ENCODE assay signal across 14 cellular contexts in the genomic region with DNA sequence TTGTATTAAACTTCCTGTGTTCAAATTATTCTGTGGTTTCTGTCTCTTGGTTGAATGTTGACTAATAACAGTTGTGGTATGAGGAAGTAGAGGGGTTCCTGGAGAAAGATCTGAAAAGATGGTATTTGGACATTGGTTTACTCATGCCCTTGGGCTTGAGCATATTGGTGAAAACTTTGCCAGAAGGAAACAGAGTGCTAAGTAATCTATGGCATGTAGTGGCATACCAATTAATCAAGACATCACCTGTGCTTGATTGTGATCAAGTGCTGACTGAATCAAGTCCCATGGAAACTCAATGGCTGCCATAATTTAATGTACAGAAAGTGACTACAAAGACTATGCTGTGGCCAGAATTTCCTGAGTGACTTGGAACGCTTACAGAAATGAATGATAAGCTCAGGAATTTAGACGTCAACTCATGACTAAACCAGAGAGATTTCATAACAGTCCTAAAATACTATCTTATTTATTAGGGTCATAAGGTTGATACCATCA.
A peak's percentile ranks its signal among the peaks of the same experiment; 100 is the strongest.
DNase-seq lines count a peak whose midpoint lies in the region; FAIRE-seq and TF ChIP-seq lines count a peak whose summit lies in the region.
"Had no signal": no experiment of that assay in that cellular context is flagged by ENCODE, and none has a peak within 500 bp of the region (broad histone marks: within the 10 kb centered on the region; RNA-seq: fewer than 3 reads in every experiment).

No MANE protein-coding gene starts in this region.

- H2AFZ ChIP-seq in astrocyte (ENCODE audit: low read depth, low read length) = peak overlapping the region; percentile 56

- DNase-seq in AG09309 (ENCODE audit: low read depth) (peak; percentile 90), HT1080 (ENCODE audit: low read depth) (peak; percentile 94), astrocyte (ENCODE audit: low read depth) (peak; percentile 90), kidney epithelial cell (ENCODE audit: low read depth) (peak; percentile 71), Ammon's horn (ENCODE audit: low spot score) (no peak), dorsolateral prefrontal cortex (no peak)
- no peak for DNase-seq in activated naive CD4-positive, alpha-beta T cell treated with Interleukin-2 at 50 U/mL for 16 hours
- no peak for DNase-seq in activated CD4-positive, alpha-beta T cell treated with anti-CD3 and anti-CD28 coated beads, Interleukin-2, amount 50 U/mL, for 48 hours
- DNase-seq: CD4-positive, alpha-beta memory T cell; hypothalamus; NCI-H2029 treated with DMSO at 0.1 percent for 48 hours; sigmoid colon had no signal

- peaks cover 12% of the 10 kb centered on the region for H3K4me1 ChIP-seq in astrocyte (ENCODE audit: insufficient read depth, low read length)
- H3K4me1 ChIP-seq: sigmoid colon had no signal

- no peaks in the 10 kb centered on the region for H3K9me3 Mint-ChIP-seq in astrocyte (ENCODE audit: unreplicated experiment)

- TF ChIP-seq CTCF in AG09309 (IDR thresholded peaks at IDR 0.05; ENCODE audit: control insufficient read depth, insufficient read depth, low read depth, low read length, missing control alignments) = no peak
- TF ChIP-seq CTCF in astrocyte (IDR thresholded peaks at IDR 0.05; ENCODE audit: insufficient read depth, low read depth, low read length) = no peak
- no peak for TF ChIP-seq CTCF in kidney epithelial cell (IDR thresholded peaks at IDR 0.05; ENCODE audit: insufficient read depth, low read length, poor library complexity, severe bottlenecking)
- no peak for TF ChIP-seq CTCF in dorsolateral prefrontal cortex (IDR thresholded peaks at IDR 0.05 in 54 of 56, conservative IDR thresholded peaks at IDR 0.05 in 2 of 56; ENCODE audit: low read depth in 1 of 56, partially characterized antibody in 56 of 56)

- no peaks in the 10 kb centered on the region for H3K36me3 ChIP-seq in astrocyte (ENCODE audit: insufficient read depth, low read length)
- no peaks in the 10 kb centered on the region for H3K36me3 ChIP-seq in kidney epithelial cell (ENCODE audit: control insufficient read depth, insufficient read depth, low read length)
- H3K36me3 ChIP-seq: sigmoid colon had no signal

- peak overlapping the region; percentile 85 for H3K27ac Mint-ChIP-seq in astrocyte (ENCODE audit: unreplicated experiment)
- H3K27ac Mint-ChIP-seq: CD4-positive, alpha-beta memory T cell; WTC11 had no signal

- no peak for FAIRE-seq in astrocyte (lab: Jason Lieb, UNC)
- FAIRE-seq: GM12891 had no signal

- H3K27me3 ChIP-seq in astrocyte (ENCODE audit: insufficient read depth, low read length) (no peaks in the 10 kb centered on the region), kidney epithelial cell (ENCODE audit: control insufficient read depth, insufficient read depth, low read length) (no peaks in the 10 kb centered on the region), dorsolateral prefrontal cortex (no peaks in the 10 kb centered on the region)
- H3K27me3 ChIP-seq: sigmoid colon had no signal

- H3K4me3 ChIP-seq in AG09309 (ENCODE audit: control insufficient read depth, low read depth, low read length) (no peak overlapping the region), astrocyte (ENCODE audit: insufficient read depth, low read depth, low read length) (peak overlapping the region; percentile 22), kidney epithelial cell (ENCODE audit: low read depth, low read length) (no peak overlapping the region), dorsolateral prefrontal cortex (no peak overlapping the region)
- H3K4me3 ChIP-seq: sigmoid colon had no signal

- H3K79me2 ChIP-seq in astrocyte (ENCODE audit: insufficient read depth, low read length) = no peaks in the 10 kb centered on the region

- no peaks in the 10 kb centered on the region for H3K36me3 Mint-ChIP-seq in astrocyte (ENCODE audit: low read depth, unreplicated experiment)
- H3K36me3 Mint-ChIP-seq: CD4-positive, alpha-beta memory T cell; WTC11 had no signal

- no peaks in the 10 kb centered on the region for H3K9me3 ChIP-seq in astrocyte (ENCODE audit: insufficient read depth, low read depth, low read length)
- H3K9me3 ChIP-seq: sigmoid colon had no signal

- no peak overlapping the region for H3K4me3 Mint-ChIP-seq in astrocyte (ENCODE audit: unreplicated experiment)
- H3K4me3 Mint-ChIP-seq: CD4-positive, alpha-beta memory T cell; WTC11 had no signal

- H3K27me3 Mint-ChIP-seq in astrocyte (ENCODE audit: low read depth, unreplicated experiment) = no peaks in the 10 kb centered on the region
- H3K27me3 Mint-ChIP-seq: CD4-positive, alpha-beta memory T cell had no signal

- H3K4me1 Mint-ChIP-seq in astrocyte (ENCODE audit: low read depth, unreplicated experiment) = peaks cover 12% of the 10 kb centered on the region
- H3K4me1 Mint-ChIP-seq: CD4-positive, alpha-beta memory T cell had no signal

- H3K27ac ChIP-seq in astrocyte (ENCODE audit: low read depth, low read length) = peak overlapping the region; percentile 83
- no peak overlapping the region for H3K27ac ChIP-seq in dorsolateral prefrontal cortex
- H3K27ac ChIP-seq: sigmoid colon had no signal

- H3K4me2 ChIP-seq in astrocyte (ENCODE audit: low read length) = peak overlapping the region; percentile 72

- H3K9ac ChIP-seq in astrocyte (ENCODE audit: low read length) = peak overlapping the region; percentile 37

- intact Hi-C loops in dorsolateral prefrontal cortex (cut with DNase I) = no loop called here

- no peaks in the 10 kb centered on the region for H4K20me1 ChIP-seq in astrocyte (ENCODE audit: insufficient read depth, low read length)

Comparison
In these comparisons a context has a peak if more than half of its experiments do, and no peak if none do; other contexts are left out.
1. DNase-seq: peak in AG09309 (single experiment), HT1080 (single experiment), astrocyte (single experiment) and kidney epithelial cell (single experiment); none in activated naive CD4-positive, alpha-beta T cell treated with Interleukin-2 at 50 U/mL for 16 hours (single experiment), activated CD4-positive, alpha-beta T cell treated with anti-CD3 and anti-CD28 coated beads, Interleukin-2, amount 50 U/mL, for 48 hours (0 of 2), Ammon's horn (single experiment) and dorsolateral prefrontal cortex (0 of 10).